1 cellular context compared by ENCODE assay signal in the genomic region with DNA sequence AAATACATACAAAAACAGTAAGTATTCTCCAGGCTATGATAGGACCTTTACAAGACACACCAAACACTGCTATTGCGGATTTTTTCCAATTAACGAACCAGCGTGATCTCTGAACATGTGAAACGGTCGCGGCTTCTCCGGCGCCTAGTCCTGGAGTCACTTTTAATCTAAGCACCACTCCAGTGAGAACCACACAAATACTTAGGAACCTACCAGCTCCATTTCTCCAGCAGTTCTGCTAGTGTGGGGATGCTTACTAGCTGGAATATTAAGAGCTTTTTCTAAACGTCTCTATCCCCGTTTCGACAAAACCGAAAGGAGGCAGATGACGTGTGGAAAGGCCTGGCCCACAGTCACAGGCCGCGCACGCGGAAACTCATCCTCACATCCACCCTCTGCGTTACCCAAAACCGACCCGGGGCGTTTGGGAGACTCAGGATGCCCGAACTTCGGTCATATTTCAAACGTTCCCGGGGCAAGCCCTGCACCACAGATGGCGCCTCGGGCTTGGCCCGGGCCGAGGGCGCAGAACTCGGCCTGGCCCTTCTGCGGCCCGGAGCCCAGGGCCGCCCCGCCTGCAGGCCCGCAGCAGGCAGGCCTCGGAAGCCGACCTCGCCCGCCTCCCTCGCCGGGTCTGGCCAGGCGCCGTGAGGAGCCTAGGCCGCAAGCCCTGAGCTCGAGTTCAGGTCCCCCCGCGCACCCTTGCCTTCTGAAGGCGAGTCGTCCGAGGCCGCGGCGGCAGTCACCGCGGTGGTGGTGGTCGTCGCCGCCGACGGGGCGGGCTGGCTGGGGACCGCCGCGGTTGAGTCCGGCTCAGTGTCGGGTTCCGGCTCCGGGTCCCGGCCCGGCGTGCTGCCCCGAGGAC.
TF ChIP-seq lines count a peak whose summit lies in the region.

No MANE protein-coding gene starts in this region.

TF ChIP-seq in HepG2, 621 proteins besides CTCF, POLR2A, EP300 and RAD21 (continued from another document and continues in another):
- TF ChIP-seq GZF1 (CRISPR knock-in tag; IDR thresholded peaks at IDR 0.05): 0 out of 2 replicates have a peak, but pooled peaks have one; percentile 22
- peak; percentile 70 for TF ChIP-seq ZMAT3 (CRISPR knock-in tag; conservative IDR thresholded peaks at IDR 0.05)
- peak; percentile 87 for TF ChIP-seq ZNF563 (CRISPR knock-in tag; IDR thresholded peaks at IDR 0.05)
- TF ChIP-seq HNF4A (CRISPR knock-in tag; IDR thresholded peaks at IDR 0.05): no peak
- TF ChIP-seq ZNF552 (CRISPR knock-in tag; IDR thresholded peaks at IDR 0.05; ENCODE audit: borderline replicate concordance): no peak
- peak; percentile 70 for TF ChIP-seq ASH2L (IDR thresholded peaks at IDR 0.05; ENCODE audit: insufficient read length, low read depth, low read length)
- TF ChIP-seq POLR2G (IDR thresholded peaks at IDR 0.05; ENCODE audit: low read depth, low read length): no peak
- TF ChIP-seq BCL6 (CRISPR knock-in tag; IDR thresholded peaks at IDR 0.05): no peak
- peak; percentile 97 for TF ChIP-seq RBFOX2 (IDR thresholded peaks at IDR 0.05; ENCODE audit: low read depth, low read length)
- TF ChIP-seq ZHX2 (IDR thresholded peaks at IDR 0.05; ENCODE audit: low read depth): no peak
- TF ChIP-seq ZHX2 (CRISPR knock-in tag; IDR thresholded peaks at IDR 0.05; ENCODE audit: borderline replicate concordance): 0 out of 2 replicates have a peak, but pooled peaks have one; percentile 5
- TF ChIP-seq ZFX (CRISPR knock-in tag; IDR thresholded peaks at IDR 0.05; ENCODE audit: low read depth): peak; percentile 96
- TF ChIP-seq, protein P1, sequence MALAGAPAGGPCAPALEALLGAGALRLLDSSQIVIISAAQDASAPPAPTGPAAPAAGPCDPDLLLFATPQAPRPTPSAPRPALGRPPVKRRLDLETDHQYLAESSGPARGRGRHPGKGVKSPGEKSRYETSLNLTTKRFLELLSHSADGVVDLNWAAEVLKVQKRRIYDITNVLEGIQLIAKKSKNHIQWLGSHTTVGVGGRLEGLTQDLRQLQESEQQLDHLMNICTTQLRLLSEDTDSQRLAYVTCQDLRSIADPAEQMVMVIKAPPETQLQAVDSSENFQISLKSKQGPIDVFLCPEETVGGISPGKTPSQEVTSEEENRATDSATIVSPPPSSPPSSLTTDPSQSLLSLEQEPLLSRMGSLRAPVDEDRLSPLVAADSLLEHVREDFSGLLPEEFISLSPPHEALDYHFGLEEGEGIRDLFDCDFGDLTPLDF (CRISPR knock-in tag; IDR thresholded peaks at IDR 0.05): 0 out of 2 replicates have a peak, but pooled peaks have one; percentile 7
- peak; percentile 65 for TF ChIP-seq TAF15 (IDR thresholded peaks at IDR 0.05; ENCODE audit: low read depth, low read length, poor library complexity, severe bottlenecking)
- TF ChIP-seq, protein P2, sequence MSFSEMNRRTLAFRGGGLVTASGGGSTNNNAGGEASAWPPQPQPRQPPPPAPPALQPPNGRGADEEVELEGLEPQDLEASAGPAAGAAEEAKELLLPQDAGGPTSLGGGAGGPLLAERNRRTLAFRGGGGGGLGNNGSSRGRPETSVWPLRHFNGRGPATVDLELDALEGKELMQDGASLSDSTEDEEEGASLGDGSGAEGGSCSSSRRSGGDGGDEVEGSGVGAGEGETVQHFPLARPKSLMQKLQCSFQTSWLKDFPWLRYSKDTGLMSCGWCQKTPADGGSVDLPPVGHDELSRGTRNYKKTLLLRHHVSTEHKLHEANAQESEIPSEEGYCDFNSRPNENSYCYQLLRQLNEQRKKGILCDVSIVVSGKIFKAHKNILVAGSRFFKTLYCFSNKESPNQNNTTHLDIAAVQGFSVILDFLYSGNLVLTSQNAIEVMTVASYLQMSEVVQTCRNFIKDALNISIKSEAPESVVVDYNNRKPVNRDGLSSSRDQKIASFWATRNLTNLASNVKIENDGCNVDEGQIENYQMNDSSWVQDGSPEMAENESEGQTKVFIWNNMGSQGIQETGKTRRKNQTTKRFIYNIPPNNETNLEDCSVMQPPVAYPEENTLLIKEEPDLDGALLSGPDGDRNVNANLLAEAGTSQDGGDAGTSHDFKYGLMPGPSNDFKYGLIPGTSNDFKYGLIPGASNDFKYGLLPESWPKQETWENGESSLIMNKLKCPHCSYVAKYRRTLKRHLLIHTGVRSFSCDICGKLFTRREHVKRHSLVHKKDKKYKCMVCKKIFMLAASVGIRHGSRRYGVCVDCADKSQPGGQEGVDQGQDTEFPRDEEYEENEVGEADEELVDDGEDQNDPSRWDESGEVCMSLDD (CRISPR knock-in tag; IDR thresholded peaks at IDR 0.05; ENCODE audit: borderline replicate concordance): no peak
- peak; percentile 15; the same call in 1 of the 2 replicates for TF ChIP-seq NR2C2 (CRISPR knock-in tag; IDR thresholded peaks at IDR 0.05; ENCODE audit: borderline replicate concordance)
- TF ChIP-seq DMAP1 (CRISPR knock-in tag; IDR thresholded peaks at IDR 0.05): peak; percentile 61; the same call in 1 of the 2 replicates
- TF ChIP-seq ARNT2 (CRISPR knock-in tag; IDR thresholded peaks at IDR 0.05; ENCODE audit: low read depth): peak; percentile 37; the same call in 1 of the 2 replicates
- TF ChIP-seq, protein P3, sequence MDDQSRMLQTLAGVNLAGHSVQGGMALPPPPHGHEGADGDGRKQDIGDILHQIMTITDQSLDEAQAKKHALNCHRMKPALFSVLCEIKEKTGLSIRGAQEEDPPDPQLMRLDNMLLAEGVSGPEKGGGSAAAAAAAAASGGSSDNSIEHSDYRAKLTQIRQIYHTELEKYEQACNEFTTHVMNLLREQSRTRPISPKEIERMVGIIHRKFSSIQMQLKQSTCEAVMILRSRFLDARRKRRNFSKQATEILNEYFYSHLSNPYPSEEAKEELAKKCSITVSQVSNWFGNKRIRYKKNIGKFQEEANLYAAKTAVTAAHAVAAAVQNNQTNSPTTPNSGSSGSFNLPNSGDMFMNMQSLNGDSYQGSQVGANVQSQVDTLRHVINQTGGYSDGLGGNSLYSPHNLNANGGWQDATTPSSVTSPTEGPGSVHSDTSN (CRISPR knock-in tag; IDR thresholded peaks at IDR 0.05; ENCODE audit: borderline replicate concordance): 0 out of 2 replicates have a peak, but pooled peaks have one; percentile 13
- TF ChIP-seq ZBTB38 (CRISPR knock-in tag; IDR thresholded peaks at IDR 0.05): 0 out of 2 replicates have a peak, but pooled peaks have one; percentile 12
- TF ChIP-seq HBP1 (CRISPR knock-in tag; IDR thresholded peaks at IDR 0.05; ENCODE audit: low read depth): no peak
- peak; percentile 65; the same call in 1 of the 2 replicates for TF ChIP-seq CHCHD3 (CRISPR knock-in tag; IDR thresholded peaks at IDR 0.05)
- no peak for TF ChIP-seq ZNF724P (CRISPR knock-in tag; IDR thresholded peaks at IDR 0.05; ENCODE audit: borderline replicate concordance)
- 0 out of 2 replicates have a peak, but pooled peaks have one; percentile 72 for TF ChIP-seq ZNF354B (CRISPR knock-in tag; IDR thresholded peaks at IDR 0.05)
- TF ChIP-seq, protein P4, sequence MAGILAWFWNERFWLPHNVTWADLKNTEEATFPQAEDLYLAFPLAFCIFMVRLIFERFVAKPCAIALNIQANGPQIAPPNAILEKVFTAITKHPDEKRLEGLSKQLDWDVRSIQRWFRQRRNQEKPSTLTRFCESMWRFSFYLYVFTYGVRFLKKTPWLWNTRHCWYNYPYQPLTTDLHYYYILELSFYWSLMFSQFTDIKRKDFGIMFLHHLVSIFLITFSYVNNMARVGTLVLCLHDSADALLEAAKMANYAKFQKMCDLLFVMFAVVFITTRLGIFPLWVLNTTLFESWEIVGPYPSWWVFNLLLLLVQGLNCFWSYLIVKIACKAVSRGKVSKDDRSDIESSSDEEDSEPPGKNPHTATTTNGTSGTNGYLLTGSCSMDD (CRISPR knock-in tag; IDR thresholded peaks at IDR 0.05): 0 out of 2 replicates have a peak, but pooled peaks have one; percentile 40
- TF ChIP-seq, protein P5, sequence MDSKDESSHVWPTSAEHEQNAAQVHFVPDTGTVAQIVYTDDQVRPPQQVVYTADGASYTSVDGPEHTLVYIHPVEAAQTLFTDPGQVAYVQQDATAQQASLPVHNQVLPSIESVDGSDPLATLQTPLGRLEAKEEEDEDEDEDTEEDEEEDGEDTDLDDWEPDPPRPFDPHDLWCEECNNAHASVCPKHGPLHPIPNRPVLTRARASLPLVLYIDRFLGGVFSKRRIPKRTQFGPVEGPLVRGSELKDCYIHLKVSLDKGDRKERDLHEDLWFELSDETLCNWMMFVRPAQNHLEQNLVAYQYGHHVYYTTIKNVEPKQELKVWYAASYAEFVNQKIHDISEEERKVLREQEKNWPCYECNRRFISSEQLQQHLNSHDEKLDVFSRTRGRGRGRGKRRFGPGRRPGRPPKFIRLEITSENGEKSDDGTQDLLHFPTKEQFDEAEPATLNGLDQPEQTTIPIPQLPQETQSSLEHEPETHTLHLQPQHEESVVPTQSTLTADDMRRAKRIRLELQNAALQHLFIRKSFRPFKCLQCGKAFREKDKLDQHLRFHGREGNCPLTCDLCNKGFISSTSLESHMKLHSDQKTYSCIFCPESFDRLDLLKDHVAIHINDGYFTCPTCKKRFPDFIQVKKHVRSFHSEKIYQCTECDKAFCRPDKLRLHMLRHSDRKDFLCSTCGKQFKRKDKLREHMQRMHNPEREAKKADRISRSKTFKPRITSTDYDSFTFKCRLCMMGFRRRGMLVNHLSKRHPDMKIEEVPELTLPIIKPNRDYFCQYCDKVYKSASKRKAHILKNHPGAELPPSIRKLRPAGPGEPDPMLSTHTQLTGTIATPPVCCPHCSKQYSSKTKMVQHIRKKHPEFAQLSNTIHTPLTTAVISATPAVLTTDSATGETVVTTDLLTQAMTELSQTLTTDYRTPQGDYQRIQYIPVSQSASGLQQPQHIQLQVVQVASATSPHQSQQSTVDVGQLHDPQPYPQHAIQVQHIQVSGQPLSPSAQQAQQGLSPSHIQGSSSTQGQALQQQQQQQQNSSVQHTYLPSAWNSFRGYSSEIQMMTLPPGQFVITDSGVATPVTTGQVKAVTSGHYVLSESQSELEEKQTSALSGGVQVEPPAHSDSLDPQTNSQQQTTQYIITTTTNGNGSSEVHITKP (CRISPR knock-in tag; IDR thresholded peaks at IDR 0.05; ENCODE audit: low read depth): no peak
- TF ChIP-seq NRL (CRISPR knock-in tag; IDR thresholded peaks at IDR 0.05; ENCODE audit: borderline replicate concordance): peak; percentile 19; the same call in 1 of the 2 replicates
- TF ChIP-seq HDAC1 (CRISPR knock-in tag; IDR thresholded peaks at IDR 0.05): peak; percentile 9; the same call in 1 of the 2 replicates
- TF ChIP-seq ZNF780A (CRISPR knock-in tag; IDR thresholded peaks at IDR 0.05): peak; percentile 57; the same call in 1 of the 2 replicates
- peak; percentile 62; the same call in 1 of the 2 replicates for TF ChIP-seq ATF7-NPFF (CRISPR knock-in tag; IDR thresholded peaks at IDR 0.05; ENCODE audit: low read depth)
- no peak for TF ChIP-seq STAT6 (CRISPR knock-in tag; IDR thresholded peaks at IDR 0.05; ENCODE audit: borderline replicate concordance)
